15 cellular contexts compared by ENCODE assay signal in genomic region chr1:56506951-56507437, GRCh38.
DNase-seq lines count a peak whose midpoint lies in the region; ATAC-seq, FAIRE-seq and TF ChIP-seq lines count a peak whose summit lies in the region.
"Had no signal": no experiment of that assay in that cellular context is flagged by ENCODE, and none has a peak within 500 bp of the region (broad histone marks: within the 10 kb centered on the region; RNA-seq: fewer than 3 reads in every experiment).

No MANE protein-coding gene starts in this region.

- H4K91ac ChIP-seq in trophoblast cell (ENCODE audit: low read depth, low read length) = no peak overlapping the region

- H3K18ac ChIP-seq in trophoblast cell (ENCODE audit: low read length) = no peak overlapping the region

- POLR2A ChIA-PET in K562 (lab: Yijun Ruan, JAX) = no interaction called here
- POLR2A ChIA-PET in activated CD8-positive, alpha-beta T cell treated with anti-CD3 and anti-CD28 coated beads for 36 hours (lab: Charles Lee) = interaction anchor here (1.0 kb wide), 1 partner anchor 12 kb away, joined by 4 read pairs; no protein-coding TSS in a partner anchor

- no peaks in the 10 kb centered on the region for H3K79me2 ChIP-seq in K562 (ENCODE audit: control insufficient read depth, insufficient read depth, low read length)
- no peaks in the 10 kb centered on the region for H3K79me2 ChIP-seq in keratinocyte (ENCODE audit: control insufficient read depth, insufficient read depth, low read length)
- peaks cover 6% of the 10 kb centered on the region for H3K79me2 ChIP-seq in trophoblast cell (ENCODE audit: control insufficient read depth, insufficient read depth, low read length, poor library complexity)

- H3K4me2 ChIP-seq in K562 (ENCODE audit: insufficient read depth, low read length) = no peak overlapping the region
- peak overlapping the region; percentile 52 for H3K4me2 ChIP-seq in keratinocyte (ENCODE audit: control insufficient read depth, extremely low read depth, insufficient read depth, low read depth, low read length)
- H3K4me2 ChIP-seq in trophoblast cell (ENCODE audit: low read length) = no peak overlapping the region

- WGBS in K562 (ENCODE audit: insufficient coverage, low coverage, missing lambda C conversion rate) = 67% methylated on average over 2 of the region's 2 CpGs
- WGBS in trophoblast cell (ENCODE audit: extremely low coverage, insufficient coverage, insufficient read length) = no CpG with 5 or more reads among the region's 2 CpGs

- no peak for TF ChIP-seq RAD21 in K562 (CRISPR knock-in tag; conservative IDR thresholded peaks at IDR 0.05 in 1 of 2, IDR thresholded peaks at IDR 0.05 in 1 of 2)

- no peaks in the 10 kb centered on the region for H3K27me3 ChIP-seq in K562 (ENCODE audit: control insufficient read depth in 2 of 2, insufficient read depth in 2 of 2, low read length in 2 of 2)
- no peaks in the 10 kb centered on the region for H3K27me3 ChIP-seq in keratinocyte (ENCODE audit: control insufficient read depth, extremely low read depth, insufficient read depth, low read length)
- no peaks in the 10 kb centered on the region for H3K27me3 ChIP-seq in trophoblast cell (ENCODE audit: insufficient read depth, low read length)
- H3K27me3 ChIP-seq: SJSA1 had no signal

- no peak overlapping the region for H4K8ac ChIP-seq in trophoblast cell (ENCODE audit: low read depth, low read length)

- no peaks in the 10 kb centered on the region for H3K36me3 Mint-ChIP-seq in activated CD8-positive, alpha-beta T cell treated with anti-CD3 and anti-CD28 coated beads for 36 hours (ENCODE audit: low read depth)
- H3K36me3 Mint-ChIP-seq: activated naive CD8-positive, alpha-beta T cell treated with anti-CD3 and anti-CD28 coated beads, Interleukin-2, amount 10 ng/mL, durations not matched to agents 7 days and 5 days had no signal

- H2BK12ac ChIP-seq in trophoblast cell (ENCODE audit: low read length) = no peak overlapping the region

- H2BK120ac ChIP-seq in trophoblast cell (ENCODE audit: insufficient read depth, low read length, poor library complexity) = peak overlapping the region; percentile 87

- peak overlapping the region; percentile 90 for H2BK5ac ChIP-seq in trophoblast cell (ENCODE audit: low read depth, low read length, poor library complexity)

- H3K79me1 ChIP-seq in trophoblast cell (ENCODE audit: low read length) = peaks cover 29% of the 10 kb centered on the region

- H3K27ac ChIP-seq in K562 (ENCODE audit: extremely low read depth, low read depth, low read length) (no peak overlapping the region), keratinocyte (ENCODE audit: control insufficient read depth, insufficient read depth, low read length) (peak overlapping the region; percentile 44), trophoblast cell (ENCODE audit: low read depth, low read length) (peak overlapping the region; percentile 90)
- H3K27ac ChIP-seq: SJSA1 had no signal

- no peak overlapping the region for H3K14ac ChIP-seq in trophoblast cell (ENCODE audit: low read length)

- H2AK5ac ChIP-seq in trophoblast cell (ENCODE audit: low read length) = no peak overlapping the region

- H3K27me3 Mint-ChIP-seq in activated CD8-positive, alpha-beta T cell treated with anti-CD3 and anti-CD28 coated beads for 36 hours = no peaks in the 10 kb centered on the region

- H3K4me3 ChIP-seq in K562 (no peak overlapping the region), keratinocyte (ENCODE audit: control insufficient read depth in 2 of 3, extremely low read depth in 1 of 3, insufficient read depth in 2 of 3, low read depth in 1 of 3, low read length in 3 of 3) (no peak overlapping the region), trophoblast cell (ENCODE audit: low read depth, low read length) (no peak overlapping the region)
- H3K4me3 ChIP-seq: HAP-1, SJSA1 had no signal

- dilution Hi-C loops in keratinocyte (cut with MboI; ENCODE audit: extremely low pct_ligation_motif_present, low sequenced_read_pairs) = no loop called here

- H3K23ac ChIP-seq in trophoblast cell (ENCODE audit: low read length) = no peak overlapping the region

- no peak overlapping the region for H4K12ac ChIP-seq in trophoblast cell (ENCODE audit: low read depth, low read length)

- H3K4me3 Mint-ChIP-seq in activated CD8-positive, alpha-beta T cell treated with anti-CD3 and anti-CD28 coated beads for 36 hours = no peak overlapping the region
- H3K4me3 Mint-ChIP-seq: activated naive CD8-positive, alpha-beta T cell treated with anti-CD3 and anti-CD28 coated beads, Interleukin-2, amount 10 ng/mL, durations not matched to agents 7 days and 5 days; activated T-cell treated with anti-CD3 and anti-CD28 coated beads, Interleukin-2, amount 50 U/mL, for 72 hours had no signal

- peak overlapping the region; percentile 75 for H2AFZ ChIP-seq in K562 (ENCODE audit: low read depth, low read length)
- peak overlapping the region; percentile 45 for H2AFZ ChIP-seq in keratinocyte (ENCODE audit: control insufficient read depth, low read length)
- H2AFZ ChIP-seq in trophoblast cell (ENCODE audit: insufficient read depth, low read length, poor library complexity) = no peak overlapping the region

- H4K20me1 ChIP-seq in K562 (replicated peaks; ENCODE audit: control insufficient read depth, insufficient read depth, low read length) (no peaks in the 10 kb centered on the region), keratinocyte (ENCODE audit: control insufficient read depth, extremely low read depth, insufficient read depth, low read length) (no peaks in the 10 kb centered on the region)

- H3K9ac ChIP-seq in K562 (ENCODE audit: insufficient read depth in 1 of 2, low read depth in 2 of 2, low read length in 2 of 2) (no peak overlapping the region), keratinocyte (ENCODE audit: control insufficient read depth, extremely low read depth, insufficient read depth, low read length) (no peak overlapping the region), trophoblast cell (ENCODE audit: low read length) (no peak overlapping the region)

- no peak overlapping the region for H3K27ac Mint-ChIP-seq in activated CD8-positive, alpha-beta T cell treated with anti-CD3 and anti-CD28 coated beads for 36 hours
- H3K27ac Mint-ChIP-seq: activated naive CD8-positive, alpha-beta T cell treated with anti-CD3 and anti-CD28 coated beads, Interleukin-2, amount 10 ng/mL, durations not matched to agents 7 days and 5 days; activated T-cell treated with anti-CD3 and anti-CD28 coated beads, Interleukin-2, amount 50 U/mL, for 72 hours had no signal

- H3K9me1 ChIP-seq in K562 (ENCODE audit: control insufficient read depth, insufficient read depth, low read length) (no peaks in the 10 kb centered on the region), keratinocyte (ENCODE audit: control insufficient read depth, extremely low read depth, insufficient read depth, low read length) (no peaks in the 10 kb centered on the region)

- CTCF ChIA-PET in K562 (lab: Yijun Ruan, JAX; ENCODE audit: low intra/inter-chr PET ratio) = no interaction called here
- CTCF ChIA-PET in activated CD8-positive, alpha-beta T cell treated with anti-CD3 and anti-CD28 coated beads for 36 hours (lab: Charles Lee) = no interaction called here

- H3K4me1 ChIP-seq in K562 (replicated peaks in 1 of 2; ENCODE audit: control insufficient read depth in 2 of 2, insufficient read depth in 2 of 2, low read length in 2 of 2) = peaks cover 12 to 49% of the 10 kb centered on the region in 2 experiments
- peaks cover 33% of the 10 kb centered on the region for H3K4me1 ChIP-seq in keratinocyte (ENCODE audit: control insufficient read depth, extremely low read depth, insufficient read depth, low read length)
- H3K4me1 ChIP-seq in trophoblast cell (ENCODE audit: control insufficient read depth in 1 of 2, insufficient read depth in 2 of 2, low read length in 2 of 2) = peaks cover 35 to 45% of the 10 kb centered on the region in 2 experiments
- H3K4me1 ChIP-seq: SJSA1 had no signal

- H3K36me3 ChIP-seq in K562 (ENCODE audit: control insufficient read depth, insufficient read depth, low read length) (no peaks in the 10 kb centered on the region; the same call in 2 of the 3 replicates), keratinocyte (ENCODE audit: control insufficient read depth in 2 of 2, extremely low read depth in 1 of 2, insufficient read depth in 2 of 2, low read length in 2 of 2) (no peaks in the 10 kb centered on the region), trophoblast cell (ENCODE audit: control insufficient read depth in 1 of 2, insufficient read depth in 2 of 2, low read length in 2 of 2) (peaks cover 46 to 78% of the 10 kb centered on the region in 2 experiments)

- no peaks in the 10 kb centered on the region for H3K9me3 ChIP-seq in K562 (replicated peaks; ENCODE audit: control insufficient read depth, insufficient read depth, low read depth, low read length)
- H3K9me3 ChIP-seq in keratinocyte (ENCODE audit: control insufficient read depth, low read depth, low read length) = no peaks in the 10 kb centered on the region
- H3K9me3 ChIP-seq in trophoblast cell (ENCODE audit: insufficient read depth, low read depth, low read length) = peaks cover 2% of the 10 kb centered on the region
- H3K9me3 ChIP-seq: HAP-1, SJSA1 had no signal

- FAIRE-seq in K562 (lab: Jason Lieb, UNC) (no peak), keratinocyte (lab: Jason Lieb, UNC) (peak; percentile 94)
- FAIRE-seq: kidney had no signal

- intact Hi-C loops in K562 (cut with micrococcal nuclease) = no loop called here
- intact Hi-C loops in activated CD8-positive, alpha-beta T cell treated with anti-CD3 and anti-CD28 coated beads for 36 hours (cut with micrococcal nuclease) = no loop called here

- H3K4ac ChIP-seq in trophoblast cell (ENCODE audit: low read depth, low read length) = no peak overlapping the region

- in situ Hi-C loops in K562 (cut with MboI) = no loop called here

- no TSS peak for BruUV-seq in K562 (replicated peaks; lab: Mats Ljungman, UMichigan)

- TF ChIP-seq EP300 in K562 (IDR thresholded peaks at IDR 0.05; ENCODE audit: low read length) = no peak

- TF ChIP-seq CTCF in K562 (IDR thresholded peaks at IDR 0.05 in 2 of 3, conservative IDR thresholded peaks at IDR 0.05 in 1 of 3; ENCODE audit: insufficient read depth in 2 of 3, low read depth in 1 of 3, low read length in 3 of 3) = no peak
- no peak for TF ChIP-seq CTCF in keratinocyte (optimal IDR thresholded peaks at IDR 0.05 in 1 of 3, IDR thresholded peaks at IDR 0.05 in 1 of 3, conservative IDR thresholded peaks at IDR 0.05 in 1 of 3; ENCODE audit: extremely low read depth in 1 of 3, insufficient read depth in 2 of 3, low read length in 3 of 3)
- TF ChIP-seq CTCF in activated CD8-positive, alpha-beta T cell treated with anti-CD3 and anti-CD28 coated beads for 36 hours (IDR thresholded peaks at IDR 0.05) = no peak

- ATAC-seq in K562 (no peak), GM19397 (IDR thresholded peaks at IDR 0.05; ENCODE audit: unreplicated experiment) (no peak)
- ATAC-seq in activated CD8-positive, alpha-beta T cell treated with anti-CD3 and anti-CD28 coated beads for 36 hours = no peak
- ATAC-seq: activated T-cell treated with anti-CD3 and anti-CD28 coated beads, Interleukin-2, amount 50 U/mL, for 72 hours had no signal

- DNase-seq in HPDE6-E6E7 (ENCODE audit: extremely low spot score) (peak; percentile 63), K562 (ENCODE audit: extremely low read depth in 1 of 4, low spot score in 3 of 4) (no peak), keratinocyte (ENCODE audit: low read depth, low spot score) (peak; percentile 86), trophoblast cell (peak; percentile 18 to 30), T1000 (lab: John Stamatoyannopoulos, UW) (no peak), NCI-H1092 treated with DMSO at 0.1 percent for 48 hours (lab: John Stamatoyannopoulos, UW) (no peak)
- no peak for DNase-seq in activated CD8-positive, alpha-beta T cell treated with anti-CD3 and anti-CD28 coated beads for 36 hours
- DNase-seq: activated CD4-positive, alpha-beta T cell treated with anti-CD3 and anti-CD28 coated beads, Interleukin-2, amount 50 U/mL, for 4 hours; activated naive CD8-positive, alpha-beta T cell treated with anti-CD3 and anti-CD28 coated beads, Interleukin-2, amount 10 ng/mL, durations not matched to agents 7 days and 5 days; activated T-cell treated with anti-CD3 and anti-CD28 coated beads, Interleukin-2, amount 50 U/mL, for 72 hours; DMS 273 treated with DMSO at 0.1 percent for 48 hours; kidney had no signal

- TF ChIP-seq POLR2A in K562 (conservative IDR thresholded peaks at IDR 0.05) = no peak

- no peaks in the 10 kb centered on the region for H3K4me1 Mint-ChIP-seq in activated CD8-positive, alpha-beta T cell treated with anti-CD3 and anti-CD28 coated beads for 36 hours (ENCODE audit: low read depth)
- H3K4me1 Mint-ChIP-seq: activated naive CD8-positive, alpha-beta T cell treated with anti-CD3 and anti-CD28 coated beads, Interleukin-2, amount 10 ng/mL, durations not matched to agents 7 days and 5 days had no signal

- no peaks in the 10 kb centered on the region for H3K9me3 Mint-ChIP-seq in activated CD8-positive, alpha-beta T cell treated with anti-CD3 and anti-CD28 coated beads for 36 hours

Comparison
In these comparisons a context has a peak if more than half of its experiments do, and no peak if none do; other contexts are left out.
1. DNase-seq: peak in HPDE6-E6E7 (single experiment), keratinocyte (single experiment) and trophoblast cell (2 of 2); none in K562 (0 of 4), T1000 (single experiment), NCI-H1092 treated with DMSO at 0.1 percent for 48 hours (single experiment) and activated CD8-positive, alpha-beta T cell treated with anti-CD3 and anti-CD28 coated beads for 36 hours (single experiment).